Comparison of ENCODE assay signal across 1 cellular context in genomic region chr12:75892779-75893408, GRCh38.
A peak's percentile ranks its signal among the peaks of the same experiment; 100 is the strongest.
TF ChIP-seq lines count a peak whose summit lies in the region.

No MANE protein-coding gene starts in this region.

TF ChIP-seq in K562, 482 proteins besides CTCF, POLR2A, EP300 and RAD21 (continued from another document and continues in another):
- TF ChIP-seq MAZ (CRISPR knock-in tag; conservative IDR thresholded peaks at IDR 0.05 in 1 of 2, IDR thresholded peaks at IDR 0.05 in 1 of 2): peak; percentile 73 to 86
- TF ChIP-seq CAMTA2 (CRISPR knock-in tag; conservative IDR thresholded peaks at IDR 0.05): no peak
- TF ChIP-seq MCM7 (IDR thresholded peaks at IDR 0.05): no peak
- no peak for TF ChIP-seq PHF8 (IDR thresholded peaks at IDR 0.05; ENCODE audit: borderline replicate concordance, low read length)
- TF ChIP-seq ZNF408 (CRISPR knock-in tag; IDR thresholded peaks at IDR 0.05; ENCODE audit: low read depth): no peak
- TF ChIP-seq, protein P1, sequence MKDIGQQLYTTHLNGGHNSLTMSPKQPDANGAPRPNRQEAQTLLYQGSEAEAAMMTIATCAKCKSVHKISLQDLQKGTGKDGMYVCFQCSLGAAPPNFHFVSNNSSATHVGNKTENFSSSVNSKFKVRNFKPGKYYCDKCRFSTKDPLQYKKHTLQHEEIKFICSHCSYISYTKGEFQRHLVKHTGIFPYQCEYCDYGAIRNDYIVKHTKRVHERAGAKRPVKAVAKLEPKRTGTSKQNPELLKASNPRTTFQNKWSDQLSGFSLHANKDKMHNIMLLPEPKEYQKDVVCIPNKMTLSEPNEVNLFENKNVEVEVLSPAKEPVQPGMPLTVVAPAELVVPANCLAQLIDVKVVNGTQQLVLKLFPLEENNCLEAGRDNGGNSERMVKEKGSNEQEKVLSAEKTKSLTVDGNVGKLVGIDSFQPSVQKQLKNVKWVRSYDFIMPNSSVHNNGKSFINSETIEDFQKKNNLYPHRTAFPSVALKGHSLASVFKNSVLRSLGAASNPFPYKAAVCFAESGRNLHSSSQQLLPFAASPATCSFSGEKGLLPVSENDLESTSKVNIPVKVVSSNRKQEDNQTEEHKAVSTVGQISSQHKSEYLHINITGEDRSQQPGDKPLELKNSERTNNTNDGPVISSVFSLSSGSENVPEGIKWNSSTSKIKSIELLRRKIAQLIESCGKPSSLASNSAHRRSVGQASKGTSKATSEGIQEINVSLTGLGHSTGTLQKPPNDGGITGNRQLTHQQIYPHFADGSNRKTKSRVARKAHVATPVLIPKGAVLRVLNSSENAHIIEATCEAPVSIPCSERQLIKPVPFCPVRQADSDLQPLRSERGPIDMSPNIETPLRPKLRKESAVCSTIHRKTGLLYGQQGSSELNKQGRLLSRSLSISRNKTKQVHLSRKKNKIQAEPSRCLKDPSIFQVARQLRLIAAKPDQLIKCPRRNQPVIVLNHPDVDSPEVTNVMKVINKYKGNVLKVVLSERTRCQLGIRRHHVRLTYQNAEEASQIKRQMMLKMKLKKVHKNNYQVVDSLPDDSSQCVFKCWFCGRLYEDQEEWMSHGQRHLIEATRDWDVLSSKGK (CRISPR knock-in tag; IDR thresholded peaks at IDR 0.05): no peak
- TF ChIP-seq CHD1 (IDR thresholded peaks at IDR 0.05; ENCODE audit: low read length): no peak
- TF ChIP-seq HMG20B (CRISPR knock-in tag; IDR thresholded peaks at IDR 0.05): no peak
- TF ChIP-seq HDAC3 (IDR thresholded peaks at IDR 0.05; ENCODE audit: borderline replicate concordance, partially characterized antibody): peak; percentile 95
- TF ChIP-seq THAP12 (CRISPR knock-in tag; IDR thresholded peaks at IDR 0.05): no peak
- TF ChIP-seq SAFB (IDR thresholded peaks at IDR 0.05; ENCODE audit: borderline replicate concordance, low read depth, low read length): no peak
- TF ChIP-seq, protein P2, sequence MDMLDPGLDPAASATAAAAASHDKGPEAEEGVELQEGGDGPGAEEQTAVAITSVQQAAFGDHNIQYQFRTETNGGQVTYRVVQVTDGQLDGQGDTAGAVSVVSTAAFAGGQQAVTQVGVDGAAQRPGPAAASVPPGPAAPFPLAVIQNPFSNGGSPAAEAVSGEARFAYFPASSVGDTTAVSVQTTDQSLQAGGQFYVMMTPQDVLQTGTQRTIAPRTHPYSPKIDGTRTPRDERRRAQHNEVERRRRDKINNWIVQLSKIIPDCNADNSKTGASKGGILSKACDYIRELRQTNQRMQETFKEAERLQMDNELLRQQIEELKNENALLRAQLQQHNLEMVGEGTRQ (CRISPR knock-in tag; IDR thresholded peaks at IDR 0.05): no peak
- TF ChIP-seq CBX1 (IDR thresholded peaks at IDR 0.05; ENCODE audit: low read depth): no peak
- TF ChIP-seq TGIF2 (CRISPR knock-in tag; IDR thresholded peaks at IDR 0.05): no peak
- peak; percentile 89; the same call in 1 of the 2 replicates for TF ChIP-seq EZH2 (IDR thresholded peaks at IDR 0.05; ENCODE audit: borderline replicate concordance, low read depth, low read length)
- TF ChIP-seq MECOM (CRISPR knock-in tag; IDR thresholded peaks at IDR 0.05): peak; percentile 80
- TF ChIP-seq, protein P3, sequence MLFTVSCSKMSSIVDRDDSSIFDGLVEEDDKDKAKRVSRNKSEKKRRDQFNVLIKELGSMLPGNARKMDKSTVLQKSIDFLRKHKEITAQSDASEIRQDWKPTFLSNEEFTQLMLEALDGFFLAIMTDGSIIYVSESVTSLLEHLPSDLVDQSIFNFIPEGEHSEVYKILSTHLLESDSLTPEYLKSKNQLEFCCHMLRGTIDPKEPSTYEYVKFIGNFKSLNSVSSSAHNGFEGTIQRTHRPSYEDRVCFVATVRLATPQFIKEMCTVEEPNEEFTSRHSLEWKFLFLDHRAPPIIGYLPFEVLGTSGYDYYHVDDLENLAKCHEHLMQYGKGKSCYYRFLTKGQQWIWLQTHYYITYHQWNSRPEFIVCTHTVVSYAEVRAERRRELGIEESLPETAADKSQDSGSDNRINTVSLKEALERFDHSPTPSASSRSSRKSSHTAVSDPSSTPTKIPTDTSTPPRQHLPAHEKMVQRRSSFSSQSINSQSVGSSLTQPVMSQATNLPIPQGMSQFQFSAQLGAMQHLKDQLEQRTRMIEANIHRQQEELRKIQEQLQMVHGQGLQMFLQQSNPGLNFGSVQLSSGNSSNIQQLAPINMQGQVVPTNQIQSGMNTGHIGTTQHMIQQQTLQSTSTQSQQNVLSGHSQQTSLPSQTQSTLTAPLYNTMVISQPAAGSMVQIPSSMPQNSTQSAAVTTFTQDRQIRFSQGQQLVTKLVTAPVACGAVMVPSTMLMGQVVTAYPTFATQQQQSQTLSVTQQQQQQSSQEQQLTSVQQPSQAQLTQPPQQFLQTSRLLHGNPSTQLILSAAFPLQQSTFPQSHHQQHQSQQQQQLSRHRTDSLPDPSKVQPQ (CRISPR knock-in tag; IDR thresholded peaks at IDR 0.05; ENCODE audit: borderline replicate concordance): peak; percentile 77; the same call in 1 of the 2 replicates
- TF ChIP-seq CBX2 (IDR thresholded peaks at IDR 0.05; ENCODE audit: insufficient read depth, low read length, poor library complexity, severe bottlenecking): no peak
- no peak for TF ChIP-seq E2F5 (CRISPR knock-in tag; IDR thresholded peaks at IDR 0.05)
- TF ChIP-seq HCFC1 (IDR thresholded peaks at IDR 0.05; ENCODE audit: low read depth, low read length): no peak
- peak; percentile 90 for TF ChIP-seq MEF2D (tag; conservative IDR thresholded peaks at IDR 0.05; ENCODE audit: low read depth)
- TF ChIP-seq SNRNP70 (optimal IDR thresholded peaks at IDR 0.05; ENCODE audit: low read depth, low read length): no peak
- TF ChIP-seq, protein P4, sequence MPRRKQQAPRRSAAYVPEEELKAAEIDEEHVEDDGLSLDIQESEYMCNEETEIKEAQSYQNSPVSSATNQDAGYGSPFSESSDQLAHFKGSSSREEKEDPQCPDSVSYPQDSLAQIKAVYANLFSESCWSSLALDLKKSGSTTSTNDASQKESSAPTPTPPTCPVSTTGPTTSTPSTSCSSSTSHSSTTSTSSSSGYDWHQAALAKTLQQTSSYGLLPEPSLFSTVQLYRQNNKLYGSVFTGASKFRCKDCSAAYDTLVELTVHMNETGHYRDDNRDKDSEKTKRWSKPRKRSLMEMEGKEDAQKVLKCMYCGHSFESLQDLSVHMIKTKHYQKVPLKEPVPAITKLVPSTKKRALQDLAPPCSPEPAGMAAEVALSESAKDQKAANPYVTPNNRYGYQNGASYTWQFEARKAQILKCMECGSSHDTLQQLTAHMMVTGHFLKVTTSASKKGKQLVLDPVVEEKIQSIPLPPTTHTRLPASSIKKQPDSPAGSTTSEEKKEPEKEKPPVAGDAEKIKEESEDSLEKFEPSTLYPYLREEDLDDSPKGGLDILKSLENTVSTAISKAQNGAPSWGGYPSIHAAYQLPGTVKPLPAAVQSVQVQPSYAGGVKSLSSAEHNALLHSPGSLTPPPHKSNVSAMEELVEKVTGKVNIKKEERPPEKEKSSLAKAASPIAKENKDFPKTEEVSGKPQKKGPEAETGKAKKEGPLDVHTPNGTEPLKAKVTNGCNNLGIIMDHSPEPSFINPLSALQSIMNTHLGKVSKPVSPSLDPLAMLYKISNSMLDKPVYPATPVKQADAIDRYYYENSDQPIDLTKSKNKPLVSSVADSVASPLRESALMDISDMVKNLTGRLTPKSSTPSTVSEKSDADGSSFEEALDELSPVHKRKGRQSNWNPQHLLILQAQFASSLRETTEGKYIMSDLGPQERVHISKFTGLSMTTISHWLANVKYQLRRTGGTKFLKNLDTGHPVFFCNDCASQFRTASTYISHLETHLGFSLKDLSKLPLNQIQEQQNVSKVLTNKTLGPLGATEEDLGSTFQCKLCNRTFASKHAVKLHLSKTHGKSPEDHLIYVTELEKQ (CRISPR knock-in tag; IDR thresholded peaks at IDR 0.05): no peak
- peak; percentile 68; the same call in 1 of the 2 replicates for TF ChIP-seq JUND (IDR thresholded peaks at IDR 0.05; ENCODE audit: borderline replicate concordance, low read depth, low read length)
- TF ChIP-seq JUND (tag; IDR thresholded peaks at IDR 0.05; ENCODE audit: borderline replicate concordance, low read depth, low read length): peak; percentile 78; the same call in 2 of the 3 replicates
- TF ChIP-seq IRF2 (CRISPR knock-in tag; IDR thresholded peaks at IDR 0.05): no peak
- TF ChIP-seq NCOR1 (IDR thresholded peaks at IDR 0.05): peak; percentile 98
- TF ChIP-seq MCM5 (IDR thresholded peaks at IDR 0.05; ENCODE audit: low read depth): no peak
- no peak for TF ChIP-seq SUPT5H (IDR thresholded peaks at IDR 0.05)
- no peak for TF ChIP-seq SREBF1 (IDR thresholded peaks at IDR 0.05; ENCODE audit: borderline replicate concordance, low read depth, low read length)
- TF ChIP-seq KLF13 (tag; IDR thresholded peaks at IDR 0.05; ENCODE audit: borderline replicate concordance, low read depth): no peak
- no peak for TF ChIP-seq ZNF133 (CRISPR knock-in tag; IDR thresholded peaks at IDR 0.05)
- no peak for TF ChIP-seq ZNF436 (CRISPR knock-in tag; IDR thresholded peaks at IDR 0.05)
- no peak; the same call in 1 of the 2 replicates for TF ChIP-seq ZNF586 (CRISPR knock-in tag; conservative IDR thresholded peaks at IDR 0.05)
- no peak for TF ChIP-seq U2AF1 (optimal IDR thresholded peaks at IDR 0.05; ENCODE audit: low read depth, low read length)
- peak; percentile 93 for TF ChIP-seq SMARCC2 (IDR thresholded peaks at IDR 0.05; ENCODE audit: low read depth)
- peak; percentile 92; the same call in 1 of the 2 replicates for TF ChIP-seq GATAD2B (IDR thresholded peaks at IDR 0.05; ENCODE audit: borderline replicate concordance)
- peak; percentile 87; the same call in 1 of the 2 replicates for TF ChIP-seq PHF21A (IDR thresholded peaks at IDR 0.05; ENCODE audit: borderline replicate concordance, low read depth)
- TF ChIP-seq KLF1 (tag; IDR thresholded peaks at IDR 0.05): no peak
- TF ChIP-seq, protein P5, sequence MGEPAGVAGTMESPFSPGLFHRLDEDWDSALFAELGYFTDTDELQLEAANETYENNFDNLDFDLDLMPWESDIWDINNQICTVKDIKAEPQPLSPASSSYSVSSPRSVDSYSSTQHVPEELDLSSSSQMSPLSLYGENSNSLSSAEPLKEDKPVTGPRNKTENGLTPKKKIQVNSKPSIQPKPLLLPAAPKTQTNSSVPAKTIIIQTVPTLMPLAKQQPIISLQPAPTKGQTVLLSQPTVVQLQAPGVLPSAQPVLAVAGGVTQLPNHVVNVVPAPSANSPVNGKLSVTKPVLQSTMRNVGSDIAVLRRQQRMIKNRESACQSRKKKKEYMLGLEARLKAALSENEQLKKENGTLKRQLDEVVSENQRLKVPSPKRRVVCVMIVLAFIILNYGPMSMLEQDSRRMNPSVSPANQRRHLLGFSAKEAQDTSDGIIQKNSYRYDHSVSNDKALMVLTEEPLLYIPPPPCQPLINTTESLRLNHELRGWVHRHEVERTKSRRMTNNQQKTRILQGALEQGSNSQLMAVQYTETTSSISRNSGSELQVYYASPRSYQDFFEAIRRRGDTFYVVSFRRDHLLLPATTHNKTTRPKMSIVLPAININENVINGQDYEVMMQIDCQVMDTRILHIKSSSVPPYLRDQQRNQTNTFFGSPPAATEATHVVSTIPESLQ (CRISPR knock-in tag; IDR thresholded peaks at IDR 0.05): no peak
- TF ChIP-seq, protein P6, sequence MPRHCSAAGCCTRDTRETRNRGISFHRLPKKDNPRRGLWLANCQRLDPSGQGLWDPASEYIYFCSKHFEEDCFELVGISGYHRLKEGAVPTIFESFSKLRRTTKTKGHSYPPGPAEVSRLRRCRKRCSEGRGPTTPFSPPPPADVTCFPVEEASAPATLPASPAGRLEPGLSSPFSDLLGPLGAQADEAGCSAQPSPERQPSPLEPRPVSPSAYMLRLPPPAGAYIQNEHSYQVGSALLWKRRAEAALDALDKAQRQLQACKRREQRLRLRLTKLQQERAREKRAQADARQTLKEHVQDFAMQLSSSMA (CRISPR knock-in tag; IDR thresholded peaks at IDR 0.05): no peak
- no peak for TF ChIP-seq JUNB (CRISPR knock-in tag; conservative IDR thresholded peaks at IDR 0.05)
- TF ChIP-seq ELK3 (CRISPR knock-in tag; IDR thresholded peaks at IDR 0.05): 0 out of 2 replicates have a peak, but pooled peaks have one; percentile 58
- TF ChIP-seq STAT5B (CRISPR knock-in tag; IDR thresholded peaks at IDR 0.05): no peak
- no peak for TF ChIP-seq HDAC6 (IDR thresholded peaks at IDR 0.05; ENCODE audit: low read depth, low read length)
- no peak for TF ChIP-seq CBX5 (IDR thresholded peaks at IDR 0.05; ENCODE audit: borderline replicate concordance, low read depth)
- TF ChIP-seq ZNF551 (CRISPR knock-in tag; IDR thresholded peaks at IDR 0.05): no peak
- no peak for TF ChIP-seq DNMT1 (IDR thresholded peaks at IDR 0.05)
- no peak for TF ChIP-seq NUFIP1 (IDR thresholded peaks at IDR 0.05; ENCODE audit: partially characterized antibody)
- no peak for TF ChIP-seq TFAM (CRISPR knock-in tag; conservative IDR thresholded peaks at IDR 0.05)
- TF ChIP-seq MAFK (IDR thresholded peaks at IDR 0.05; ENCODE audit: low read length): no peak
- TF ChIP-seq COPS2 (conservative IDR thresholded peaks at IDR 0.05): no peak
- no peak for TF ChIP-seq ZNF780A (CRISPR knock-in tag; IDR thresholded peaks at IDR 0.05)
- TF ChIP-seq ZBTB1 (CRISPR knock-in tag; IDR thresholded peaks at IDR 0.05; ENCODE audit: borderline replicate concordance, low read depth): no peak
- TF ChIP-seq ZKSCAN1 (IDR thresholded peaks at IDR 0.05; ENCODE audit: low read depth, low read length): peak; percentile 65; the same call in 1 of the 2 replicates
- no peak for TF ChIP-seq ZZZ3 (IDR thresholded peaks at IDR 0.05)
